Comparison of ENCODE assay signal across 1 cellular context in the genomic region with DNA sequence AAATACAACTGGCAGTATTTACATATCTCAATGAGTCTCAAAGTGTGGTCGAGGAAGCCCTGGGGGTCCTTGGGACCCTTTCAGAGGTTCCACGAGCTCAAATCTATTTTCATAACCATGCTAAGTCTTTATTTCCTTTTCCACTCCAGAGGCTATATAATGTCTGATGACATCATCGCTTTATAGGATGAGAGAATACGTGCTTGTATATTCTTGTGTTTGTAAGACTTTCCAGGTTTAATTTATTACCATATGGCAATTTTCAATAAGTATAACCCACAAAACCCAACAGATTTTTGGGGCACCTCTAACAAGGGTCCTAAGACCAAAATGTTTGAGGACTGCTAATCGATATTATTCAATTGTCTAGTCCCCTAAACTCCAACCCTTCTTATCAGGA.
TF ChIP-seq lines count a peak whose summit lies in the region.

No MANE protein-coding gene starts in this region.

TF ChIP-seq in GM12878, 131 proteins besides CTCF, POLR2A, EP300 and RAD21:
- peak; percentile 78 for TF ChIP-seq ATF7 (IDR thresholded peaks at IDR 0.05; ENCODE audit: low read depth)
- no peak for TF ChIP-seq BRCA1 (IDR thresholded peaks at IDR 0.05; ENCODE audit: low read depth, low read length)
- no peak for TF ChIP-seq NFXL1 (IDR thresholded peaks at IDR 0.05; ENCODE audit: borderline replicate concordance)
